In the genomic region with DNA sequence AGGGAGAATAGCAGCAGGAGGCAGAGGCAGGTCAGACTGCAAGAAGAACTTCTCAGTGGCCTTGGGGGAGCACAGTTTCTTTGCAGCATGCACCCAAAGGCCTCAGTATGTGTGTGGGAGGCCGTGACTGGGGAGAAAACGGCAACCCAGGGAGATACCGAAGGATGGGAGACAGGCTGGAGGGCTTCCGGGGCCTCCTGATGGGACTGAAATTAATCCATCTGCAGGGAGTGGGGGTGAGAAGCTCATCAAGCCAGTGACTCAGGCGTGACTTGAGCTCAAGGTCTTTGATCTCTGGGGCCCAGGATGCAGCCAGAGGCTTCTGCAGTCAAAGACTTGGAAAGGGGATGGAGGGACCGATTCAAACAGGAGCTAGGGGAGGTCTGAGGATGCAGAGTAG, we compare ENCODE assay signal across 27 cellular contexts.
DNase-seq lines count a peak whose midpoint lies in the region; ATAC-seq and TF ChIP-seq lines count a peak whose summit lies in the region.
"Had no signal": no experiment of that assay in that cellular context is flagged by ENCODE, and none has a peak within 500 bp of the region (broad histone marks: within the 10 kb centered on the region; RNA-seq: fewer than 3 reads in every experiment).

No MANE protein-coding gene starts in this region.

- H3K4me3 Mint-ChIP-seq in nephron progenitor cell = peak overlapping the region; percentile 65
- H3K4me3 Mint-ChIP-seq: B cell, memory B cell had no signal

- H3K4me1 Mint-ChIP-seq in nephron progenitor cell = peaks cover 93% of the 10 kb centered on the region

- H3K4me3 ChIP-seq in WERI-Rb-1 (ENCODE audit: low read depth, low read length) = no peak overlapping the region
- H3K4me3 ChIP-seq: breast epithelium, coronary artery, ovary, skin epidermis, stomach, upper lobe of right lung had no signal

- no peaks in the 10 kb centered on the region for H3K27me3 ChIP-seq in WERI-Rb-1 (ENCODE audit: insufficient read depth, low read depth, severe bottlenecking)
- H3K27me3 ChIP-seq: breast epithelium, ovary had no signal

- H3K9me3 ChIP-seq in WERI-Rb-1 (ENCODE audit: severe bottlenecking) = no peaks in the 10 kb centered on the region
- H3K9me3 ChIP-seq: breast epithelium, ovary, stomach, upper lobe of right lung had no signal

- peak overlapping the region; percentile 17 for H3K27ac ChIP-seq in WERI-Rb-1
- H3K27ac ChIP-seq: breast epithelium, coronary artery, foreskin keratinocyte, ovary, stomach, upper lobe of right lung had no signal

- no peaks in the 10 kb centered on the region; the same call in 1 of the 2 replicates for H3K36me3 ChIP-seq in WERI-Rb-1
- H3K36me3 ChIP-seq: breast epithelium, ovary, stomach, upper lobe of right lung had no signal

- H3K9me3 Mint-ChIP-seq in nephron progenitor cell = no peaks in the 10 kb centered on the region
- H3K9me3 Mint-ChIP-seq: memory B cell had no signal

- TF ChIP-seq CTCF in WERI-Rb-1 (IDR thresholded peaks at IDR 0.05; ENCODE audit: low read depth, low read length) = no peak
- no peak for TF ChIP-seq CTCF in nephron progenitor cell (IDR thresholded peaks at IDR 0.05)

- no peak overlapping the region for H3K27ac Mint-ChIP-seq in nephron progenitor cell
- H3K27ac Mint-ChIP-seq: B cell, memory B cell had no signal

- H3K36me3 Mint-ChIP-seq in nephron progenitor cell (ENCODE audit: low read depth) = no peaks in the 10 kb centered on the region
- H3K36me3 Mint-ChIP-seq: memory B cell, naive B cell had no signal

- DNase-seq in NCI-H146 (lab: John Stamatoyannopoulos, UW) (peak; percentile 48), NCI-H146 treated with DMSO at 0.1 percent for 48 hours (lab: John Stamatoyannopoulos, UW; ENCODE audit: unreplicated experiment) (no peak), HCEC 1CT (peak; percentile 38), WERI-Rb-1 (peak; percentile 83), nephron progenitor cell (peak; percentile 46), NAMALWA (ENCODE audit: low spot score) (no peak)
- DNase-seq: 8988T; activated CD8-positive, alpha-beta memory T cell treated with anti-CD3 and anti-CD28 coated beads for 24 hours; Calu3; foreskin keratinocyte; GF-D8; GOT3; MV-4-11; naive B cell; NCI-H510A treated with DMSO at 0.1 percent for 48 hours; ovary; Right ventricle myocardium superior; stimulated activated CD4-positive, alpha-beta T cell treated with anti-CD3 and anti-CD28 coated beads, Interleukin-4, amount 100 ng/mL, for 1 hour; stomach; upper lobe of right lung had no signal

- H3K27me3 Mint-ChIP-seq in nephron progenitor cell (ENCODE audit: low read depth, poor library complexity) = peaks cover 21% of the 10 kb centered on the region

- ATAC-seq in GM19351 (IDR thresholded peaks at IDR 0.05; ENCODE audit: unreplicated experiment) = no peak
- ATAC-seq in HG02610 (IDR thresholded peaks at IDR 0.05; ENCODE audit: unreplicated experiment) = no peak
- ATAC-seq: foreskin keratinocyte, upper lobe of right lung had no signal

Comparison
In these comparisons a context has a peak if more than half of its experiments do, and no peak if none do; other contexts are left out.
1. DNase-seq: peak in NCI-H146 (single experiment), HCEC 1CT (single experiment), WERI-Rb-1 (single experiment) and nephron progenitor cell (single experiment); none in NCI-H146 treated with DMSO at 0.1 percent for 48 hours (single experiment) and NAMALWA (single experiment).